In the genomic region with DNA sequence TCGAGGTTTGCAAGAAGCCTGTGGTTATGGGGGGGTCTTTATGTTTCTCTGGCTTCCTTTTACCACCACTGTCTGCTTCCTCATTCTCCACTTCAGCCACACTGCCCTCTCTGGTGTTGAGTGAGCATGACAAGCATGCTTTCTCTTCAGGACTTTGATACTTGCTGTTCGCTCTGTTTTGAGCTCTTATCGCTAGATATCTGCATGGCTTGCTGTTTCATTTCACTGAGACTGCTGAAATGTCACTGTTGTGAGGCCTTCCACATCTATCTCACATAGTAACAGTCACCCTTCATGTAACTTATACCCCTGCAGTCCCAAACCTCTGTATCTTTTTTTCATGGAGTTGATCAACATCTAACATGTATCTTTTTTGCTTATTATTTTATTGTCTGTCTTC, we compare ENCODE assay signal across 8 cellular contexts. TPM values are rescaled to one million over a fixed set of nuclear protein-coding genes. Genes with fewer than 3 reads are reported as not detected.
DNase-seq lines count a peak whose midpoint lies in the region; ATAC-seq and TF ChIP-seq lines count a peak whose summit lies in the region.

No MANE protein-coding gene starts in this region.

- H3K79me2 ChIP-seq in OCI-LY3 (ENCODE audit: low read length), result no peaks in the 10 kb centered on the region

- H4K20me1 ChIP-seq in OCI-LY3 (ENCODE audit: insufficient read depth, low read length), result no peaks in the 10 kb centered on the region

- TF ChIP-seq CTCF in OCI-LY3 (IDR thresholded peaks at IDR 0.05; ENCODE audit: low read depth, low read length), result peak; percentile 76
- TF ChIP-seq CTCF in suprapubic skin (IDR thresholded peaks at IDR 0.05), result peak in 1 of 2 donors; percentile 48

- peak overlapping the region; percentile 29; the same call in 1 of the 2 replicates for H2AFZ ChIP-seq in OCI-LY3 (ENCODE audit: low read depth, low read length)

- TF ChIP-seq EP300 in suprapubic skin (IDR thresholded peaks at IDR 0.05), result no peak

- H3K9ac ChIP-seq in OCI-LY3 (ENCODE audit: low read length) (peak overlapping the region; percentile 10; the same call in 1 of the 2 replicates), adipocyte (ENCODE audit: low read length) (no peak overlapping the region)

- H3K4me2 ChIP-seq in OCI-LY3 (ENCODE audit: low read length), result peak overlapping the region; percentile 21; the same call in 1 of the 2 replicates

- H3K27ac ChIP-seq in OCI-LY3 (ENCODE audit: low read length) (peak overlapping the region; percentile 21; the same call in 1 of the 2 replicates), suprapubic skin (no peak overlapping the region)

- 0 out of 2 replicates have a peak, but pooled peaks cover 3% of the 10 kb centered on the region for H3K9me3 ChIP-seq in OCI-LY3 (ENCODE audit: insufficient read depth, low read length)
- peaks cover 2% of the 10 kb centered on the region for H3K9me3 ChIP-seq in adipocyte (ENCODE audit: control insufficient read depth, low read length)
- H3K9me3 ChIP-seq in suprapubic skin, result peaks cover 4% of the 10 kb centered on the region

- ATAC-seq in GM19023 (IDR thresholded peaks at IDR 0.05; ENCODE audit: unreplicated experiment) (peak; percentile 70), HG03159 (IDR thresholded peaks at IDR 0.05; ENCODE audit: unreplicated experiment) (peak; percentile 94)

- H3K36me3 ChIP-seq in OCI-LY3 (replicated peaks; ENCODE audit: low read depth, low read length), result peaks cover 11% of the 10 kb centered on the region
- H3K36me3 ChIP-seq in adipocyte (ENCODE audit: control insufficient read depth, insufficient read depth, low read length, severe bottlenecking), result peaks cover 57% of the 10 kb centered on the region
- H3K36me3 ChIP-seq in suprapubic skin, result peaks cover 19% of the 10 kb centered on the region

- H3K27me3 ChIP-seq in OCI-LY3 (ENCODE audit: low read depth, low read length), result no peaks in the 10 kb centered on the region
- H3K27me3 ChIP-seq in adipocyte (replicated peaks; ENCODE audit: control insufficient read depth, insufficient read depth, low read length), result no peaks in the 10 kb centered on the region
- no peaks in the 10 kb centered on the region for H3K27me3 ChIP-seq in suprapubic skin

- H3K4me3 ChIP-seq in OCI-LY3 (ENCODE audit: low read length) (no peak overlapping the region), adipocyte (ENCODE audit: low read length) (no peak overlapping the region), suprapubic skin (no peak overlapping the region)

- DNase-seq in Caki2 (ENCODE audit: low read depth), result peak; percentile 14
- DNase-seq in adipocyte (ENCODE audit: low read depth), result peak; percentile 31
- DNase-seq in iPS-NIHi7 (ENCODE audit: extremely low spot score), result peak; percentile 75
- peak; percentile 18 for DNase-seq in stimulated activated CD4-positive, alpha-beta T cell treated with anti-CD3 and anti-CD28 coated beads, Interleukin-4, amount 100 ng/mL, for 1 hour
- DNase-seq in suprapubic skin (ENCODE audit: low spot score in 2 of 2), result no peak

- H3K4me1 ChIP-seq in OCI-LY3 (ENCODE audit: low read length), result peaks cover 9% of the 10 kb centered on the region
- no peaks in the 10 kb centered on the region for H3K4me1 ChIP-seq in adipocyte (ENCODE audit: control insufficient read depth, insufficient read depth, low read length)
- no peaks in the 10 kb centered on the region for H3K4me1 ChIP-seq in suprapubic skin

- TF ChIP-seq POLR2A in suprapubic skin (IDR thresholded peaks at IDR 0.05), result no peak

- 76% methylated on average over 3 of the region's 3 CpGs for WGBS in suprapubic skin

- in situ Hi-C loops in Caki2 (cut with HindIII; ENCODE audit: low pct_unique_long_range_greater_than_20kb, low sequenced_read_pairs), result no loop called here

RNA-seq across cellular contexts. Expression of gene TMEM135, which starts 59.8 kb away (rescaled TPM):
- total RNA-seq in Caki2 (2014; rRNA removed; shearing (Covaris generic); ENCODE audit: low replicate concordance), result 11.0 and 13.8 TPM in 2 replicates
- total RNA-seq in suprapubic skin, result 10 to 100 TPM in 2 of 4 donors, 1 to 10 TPM in 2; 5.8 to 22.3 (median 11.0) TPM

Comparison
In these comparisons a context has a peak if more than half of its experiments do, and no peak if none do; other contexts are left out.
1. DNase-seq: peak in Caki2 (single experiment), adipocyte (single experiment), iPS-NIHi7 (single experiment) and stimulated activated CD4-positive, alpha-beta T cell treated with anti-CD3 and anti-CD28 coated beads, Interleukin-4, amount 100 ng/mL, for 1 hour (single experiment); none in suprapubic skin (0 of 2).